Comparison of ENCODE assay signal across 10 cellular contexts in the genomic region with DNA sequence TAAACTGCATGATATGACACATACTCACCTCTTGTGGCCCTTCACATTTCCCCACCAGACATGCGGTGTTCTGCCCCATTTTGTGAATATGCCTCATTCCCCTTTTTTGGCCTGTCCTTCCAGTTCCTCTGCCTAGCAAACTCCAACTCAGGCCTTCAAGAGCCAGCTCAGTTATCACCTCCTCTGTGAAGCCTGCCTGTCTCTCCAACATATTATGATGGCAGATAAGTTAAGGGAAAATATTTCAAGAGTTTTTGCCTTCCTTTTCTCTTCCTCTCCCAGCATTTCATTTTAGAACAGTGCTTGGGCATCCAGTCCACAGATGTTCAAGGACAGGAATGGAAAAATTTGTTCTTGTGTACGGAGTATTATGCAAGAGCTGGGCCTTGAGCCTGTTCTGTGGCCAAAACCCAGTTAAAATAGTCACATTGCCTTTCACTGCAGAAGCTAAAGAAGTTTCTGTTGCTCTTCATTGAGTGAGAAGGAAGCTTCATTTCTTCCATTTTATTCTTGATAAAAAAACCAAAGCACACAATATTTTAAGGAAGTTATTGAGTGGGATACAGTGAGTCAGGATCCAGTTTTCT.
A peak's percentile ranks its signal among the peaks of the same experiment; 100 is the strongest.
DNase-seq lines count a peak whose midpoint lies in the region; ATAC-seq and TF ChIP-seq lines count a peak whose summit lies in the region.
"Had no signal": no experiment of that assay in that cellular context is flagged by ENCODE, and none has a peak within 500 bp of the region (broad histone marks: within the 10 kb centered on the region; RNA-seq: fewer than 3 reads in every experiment).

No MANE protein-coding gene starts in this region.

- 75% methylated on average over 2 of the region's 2 CpGs for WGBS in mammary epithelial cell (ENCODE audit: low coverage, missing lambda C conversion rate)
- 37 to 41% methylated on average over 2 of the region's 2 CpGs for WGBS in aorta, 2 donors

- H3K4me3 Mint-ChIP-seq in MCF 10A (ENCODE audit: unreplicated experiment) (no peak overlapping the region), osteocyte (ENCODE audit: unreplicated experiment) (no peak overlapping the region)

- in situ Hi-C loops in mammary epithelial cell (cut with MboI; ENCODE audit: low sequenced_read_pairs in 2 of 2), result no loop called here

- H3K4me1 ChIP-seq in mammary epithelial cell (ENCODE audit: insufficient read depth, low read length) (peaks cover 15% of the 10 kb centered on the region), aorta (ENCODE audit: control insufficient read depth in 1 of 2, insufficient read depth in 2 of 2, low read length in 2 of 2) (peaks cover 15 to 17% of the 10 kb centered on the region in 2 donors)

- BruUV-seq in MCF 10A (replicated peaks; lab: Mats Ljungman, UMichigan) (no TSS peak), mammary epithelial cell (replicated peaks; lab: Mats Ljungman, UMichigan) (no TSS peak)

- peaks cover 19% of the 10 kb centered on the region for H3K36me3 ChIP-seq in mammary epithelial cell (ENCODE audit: insufficient read depth, low read length)
- no peaks in the 10 kb centered on the region for H3K36me3 ChIP-seq in aorta (ENCODE audit: control insufficient read depth in 1 of 2, insufficient read depth in 2 of 2, low read length in 1 of 2)

- H3K27ac Mint-ChIP-seq in MCF 10A (ENCODE audit: low read depth, unreplicated experiment) (peak overlapping the region; percentile 44), osteocyte (ENCODE audit: unreplicated experiment) (peak overlapping the region; percentile 69)

- ATAC-seq in Right ventricle myocardium superior (ENCODE audit: poor library complexity), result peak; percentile 85
- ATAC-seq in aorta (ENCODE audit: low FRiP score), result peak; percentile 82
- no peak for ATAC-seq in GM21423 (IDR thresholded peaks at IDR 0.05; ENCODE audit: unreplicated experiment)

- no peak overlapping the region for H3K4me3 ChIP-seq in mammary epithelial cell (replicated peaks in 1 of 3; ENCODE audit: insufficient read depth in 1 of 3, low read depth in 2 of 3, low read length in 3 of 3)
- H3K4me3 ChIP-seq in aorta (ENCODE audit: low read length in 2 of 2), result no peak overlapping the region

- TF ChIP-seq CTCF in MCF 10A (IDR thresholded peaks at IDR 0.05; ENCODE audit: unreplicated experiment) (no peak), mammary epithelial cell (conservative IDR thresholded peaks at IDR 0.05 in 1 of 2, IDR thresholded peaks at IDR 0.05 in 1 of 2; ENCODE audit: extremely low read depth in 1 of 2, insufficient read depth in 1 of 2, low read depth in 1 of 2, low read length in 2 of 2) (no peak), osteocyte (IDR thresholded peaks at IDR 0.05) (no peak)

- H3K9me3 ChIP-seq in mammary epithelial cell (replicated peaks; ENCODE audit: insufficient read depth, low read length) (no peaks in the 10 kb centered on the region), aorta (ENCODE audit: control insufficient read depth, low read length) (no peaks in the 10 kb centered on the region)

- H3K4me1 Mint-ChIP-seq in MCF 10A (ENCODE audit: insufficient read depth, unreplicated experiment), result peaks cover 9% of the 10 kb centered on the region
- peaks cover 50% of the 10 kb centered on the region for H3K4me1 Mint-ChIP-seq in osteocyte (ENCODE audit: unreplicated experiment)

- no peak overlapping the region for H2AFZ ChIP-seq in mammary epithelial cell (ENCODE audit: low read depth, low read length)

- DNase-seq in MCF 10A (ENCODE audit: unreplicated experiment) (peak; percentile 33), mammary epithelial cell (no peak), Right ventricle myocardium superior (peak; percentile 55), osteocyte (ENCODE audit: extremely low spot score, unreplicated experiment) (no peak), aorta (no peak), hepatic stellate cell (ENCODE audit: low spot score) (no peak), GM19238 (ENCODE audit: insufficient read length, low spot score) (no peak)
- DNase-seq: mesendoderm, NCI-H446 had no signal

- POLR2A ChIA-PET in MCF 10A (lab: Yijun Ruan, JAX), result interaction anchor here (1.0 kb wide), 1 partner anchor 21 kb away, joined by 3 read pairs; no protein-coding TSS in a partner anchor

- H3K27ac ChIP-seq in mammary epithelial cell (ENCODE audit: insufficient read depth, low read depth, low read length) (no peak overlapping the region), aorta (ENCODE audit: low read depth in 1 of 2, low read length in 2 of 2) (peak overlapping the region; percentile 53 to 92)

- CTCF ChIA-PET in MCF 10A (lab: Yijun Ruan, JAX) (interaction anchor here (0.6 kb wide), 1 partner anchor 23 kb away, joined by 4 read pairs; no protein-coding TSS in a partner anchor), mammary epithelial cell (lab: Charles Lee; ENCODE audit: low non-redundant PET) (no interaction called here)

- H3K9me3 Mint-ChIP-seq in MCF 10A (ENCODE audit: unreplicated experiment) (no peaks in the 10 kb centered on the region), osteocyte (ENCODE audit: unreplicated experiment) (no peaks in the 10 kb centered on the region)

- no peaks in the 10 kb centered on the region for H4K20me1 ChIP-seq in mammary epithelial cell (ENCODE audit: insufficient read depth, low read length)

- peaks cover 32% of the 10 kb centered on the region for H3K79me2 ChIP-seq in mammary epithelial cell (ENCODE audit: insufficient read depth, low read length)

- dilution Hi-C loops in mammary epithelial cell (cut with HindIII; ENCODE audit: low sequenced_read_pairs), result loop anchor here (5.0 kb wide), 1 partner anchor 39 kb away; no protein-coding TSS in a partner anchor

- H3K36me3 Mint-ChIP-seq in MCF 10A (ENCODE audit: insufficient read depth, unreplicated experiment), result peaks cover 68% of the 10 kb centered on the region
- H3K36me3 Mint-ChIP-seq in osteocyte (ENCODE audit: unreplicated experiment), result peaks cover 47% of the 10 kb centered on the region

- H3K27me3 Mint-ChIP-seq in MCF 10A (ENCODE audit: insufficient read depth, unreplicated experiment) (no peaks in the 10 kb centered on the region), osteocyte (ENCODE audit: unreplicated experiment) (no peaks in the 10 kb centered on the region)

- no peak overlapping the region for H3K9ac ChIP-seq in mammary epithelial cell (ENCODE audit: insufficient read depth, low read length)

- intact Hi-C loops in MCF 10A (cut with micrococcal nuclease) (no loop called here), mammary epithelial cell (cut with micrococcal nuclease) (no loop called here), Right ventricle myocardium superior (cut with DNase I) (no loop called here), aorta (cut with DNase I) (loop anchor here (5.0 kb wide), 2 partner anchors 44 to 61 kb away; no protein-coding TSS in a partner anchor)

- no peak overlapping the region for H3K4me2 ChIP-seq in mammary epithelial cell (ENCODE audit: insufficient read depth, low read depth, low read length)

- H3K27me3 ChIP-seq in mammary epithelial cell (ENCODE audit: insufficient read depth, low read length) (no peaks in the 10 kb centered on the region), aorta (ENCODE audit: control insufficient read depth in 1 of 2, insufficient read depth in 2 of 2, low read length in 1 of 2) (no peaks in the 10 kb centered on the region)

Comparison
In these comparisons a context has a peak if more than half of its experiments do, and no peak if none do; other contexts are left out.
1. DNase-seq: peak in MCF 10A (single experiment) and Right ventricle myocardium superior (single experiment); none in mammary epithelial cell (single experiment), osteocyte (single experiment), aorta (0 of 2), hepatic stellate cell (single experiment) and GM19238 (single experiment).
2. intact Hi-C loops: an anchor here in aorta (5.0 kb wide); none called in MCF 10A, mammary epithelial cell and Right ventricle myocardium superior.